ENCODE assay signal across 2 cellular contexts in the genomic region with DNA sequence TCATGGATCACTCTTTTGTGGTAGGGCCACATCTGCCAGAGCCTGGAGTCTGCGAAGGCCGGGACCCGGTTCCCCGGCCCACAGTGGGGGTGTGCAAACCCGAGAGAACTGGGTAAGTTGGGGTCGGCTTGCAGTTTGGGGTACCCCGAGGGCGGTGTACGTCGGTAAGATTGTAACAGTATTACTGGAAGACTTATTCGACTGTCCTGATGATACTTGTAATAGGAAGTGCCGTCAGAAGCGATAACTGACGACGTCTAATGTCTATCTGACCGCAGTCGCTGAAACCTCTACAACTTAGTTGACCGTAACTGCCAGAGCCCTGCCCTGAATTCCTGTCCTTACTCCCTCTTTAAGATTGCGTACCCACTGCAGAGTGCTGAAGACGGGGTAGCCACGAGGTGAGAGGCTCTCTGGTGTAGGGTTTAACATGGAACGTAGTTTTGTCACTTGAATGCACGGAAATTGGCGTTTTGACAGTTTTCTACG.
TF ChIP-seq lines count a peak whose summit lies in the region.

No MANE protein-coding gene starts in this region.

TF ChIP-seq in Ishikawa, 13 proteins besides CTCF, POLR2A, EP300 and RAD21:
- TF ChIP-seq EGR1 (IDR thresholded peaks at IDR 0.05) (no peak), FOXM1 (IDR thresholded peaks at IDR 0.05; ENCODE audit: borderline replicate concordance, low read depth) (no peak), TAF1 (IDR thresholded peaks at IDR 0.05; ENCODE audit: low read depth) (0 out of 2 replicates have a peak, but pooled peaks have one; percentile 20), MAX (IDR thresholded peaks at IDR 0.05) (no peak), CEBPB (IDR thresholded peaks at IDR 0.05) (no peak)
TF ChIP-seq in Ishikawa: peak in this region for 1.

TF ChIP-seq in HepG2, 621 proteins besides CTCF, POLR2A, EP300 and RAD21 (continues in another document):
- TF ChIP-seq, protein P1, sequence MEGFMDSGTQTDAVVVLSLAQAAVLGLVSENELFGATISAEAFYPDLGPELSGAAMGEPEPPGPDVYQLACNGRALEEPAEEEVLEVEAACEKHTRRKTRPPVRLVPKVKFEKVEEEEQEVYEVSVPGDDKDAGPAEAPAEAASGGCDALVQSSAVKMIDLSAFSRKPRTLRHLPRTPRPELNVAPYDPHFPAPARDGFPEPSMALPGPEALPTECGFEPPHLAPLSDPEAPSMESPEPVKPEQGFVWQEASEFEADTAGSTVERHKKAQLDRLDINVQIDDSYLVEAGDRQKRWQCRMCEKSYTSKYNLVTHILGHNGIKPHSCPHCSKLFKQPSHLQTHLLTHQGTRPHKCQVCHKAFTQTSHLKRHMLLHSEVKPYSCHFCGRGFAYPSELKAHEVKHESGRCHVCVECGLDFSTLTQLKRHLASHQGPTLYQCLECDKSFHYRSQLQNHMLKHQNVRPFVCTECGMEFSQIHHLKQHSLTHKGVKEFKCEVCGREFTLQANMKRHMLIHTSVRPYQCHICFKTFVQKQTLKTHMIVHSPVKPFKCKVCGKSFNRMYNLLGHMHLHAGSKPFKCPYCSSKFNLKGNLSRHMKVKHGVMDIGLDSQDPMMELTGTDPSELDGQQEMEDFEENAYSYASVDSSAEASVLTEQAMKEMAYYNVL (CRISPR knock-in tag; IDR thresholded peaks at IDR 0.05; ENCODE audit: borderline replicate concordance) = no peak
- TF ChIP-seq MIER2 (CRISPR knock-in tag; IDR thresholded peaks at IDR 0.05) (no peak), RBM39 (IDR thresholded peaks at IDR 0.05; ENCODE audit: low read depth, low read length, poor library complexity, severe bottlenecking) (no peak), ZFP41 (CRISPR knock-in tag; IDR thresholded peaks at IDR 0.05; ENCODE audit: borderline replicate concordance) (no peak), SP1 (IDR thresholded peaks at IDR 0.05) (no peak), SP1 (CRISPR knock-in tag; IDR thresholded peaks at IDR 0.05) (no peak), ZNF343 (CRISPR knock-in tag; IDR thresholded peaks at IDR 0.05) (peak; percentile 12; the same call in 1 of the 2 replicates), SIN3B (IDR thresholded peaks at IDR 0.05; ENCODE audit: low read length) (no peak), ZNF484 (CRISPR knock-in tag; IDR thresholded peaks at IDR 0.05; ENCODE audit: borderline replicate concordance, low read depth) (no peak), NFYC (CRISPR knock-in tag; IDR thresholded peaks at IDR 0.05) (no peak), ZFP91 (CRISPR knock-in tag; IDR thresholded peaks at IDR 0.05; ENCODE audit: borderline replicate concordance) (no peak), TEAD3 (CRISPR knock-in tag; optimal IDR thresholded peaks at IDR 0.05; ENCODE audit: borderline replicate concordance) (no peak), CREB1 (IDR thresholded peaks at IDR 0.05) (no peak), CREB1 (CRISPR knock-in tag; IDR thresholded peaks at IDR 0.05) (no peak), CENPT (CRISPR knock-in tag; IDR thresholded peaks at IDR 0.05; ENCODE audit: low read depth) (no peak), ZBTB21 (CRISPR knock-in tag; IDR thresholded peaks at IDR 0.05) (no peak), MIER3 (CRISPR knock-in tag; IDR thresholded peaks at IDR 0.05; ENCODE audit: borderline replicate concordance) (no peak), ZNF839 (CRISPR knock-in tag; IDR thresholded peaks at IDR 0.05; ENCODE audit: borderline replicate concordance) (no peak), MAX (IDR thresholded peaks at IDR 0.05) (no peak), PHF21A (CRISPR knock-in tag; IDR thresholded peaks at IDR 0.05) (no peak), KLF13 (CRISPR knock-in tag; IDR thresholded peaks at IDR 0.05) (0 out of 2 replicates have a peak, but pooled peaks have one; percentile 44), KDM6A (CRISPR knock-in tag; IDR thresholded peaks at IDR 0.05; ENCODE audit: low read depth) (no peak), ZNF296 (CRISPR knock-in tag; conservative IDR thresholded peaks at IDR 0.05) (no peak), ONECUT2 (CRISPR knock-in tag; IDR thresholded peaks at IDR 0.05) (no peak), EHMT2 (IDR thresholded peaks at IDR 0.05; ENCODE audit: borderline replicate concordance, low read depth, low read length) (no peak), ZNF138 (CRISPR knock-in tag; IDR thresholded peaks at IDR 0.05; ENCODE audit: low read depth) (0 out of 2 replicates have a peak, but pooled peaks have one; percentile 38), ZNF746 (CRISPR knock-in tag; IDR thresholded peaks at IDR 0.05) (no peak), KMT2B (CRISPR knock-in tag; IDR thresholded peaks at IDR 0.05) (no peak), ZSCAN22 (CRISPR knock-in tag; IDR thresholded peaks at IDR 0.05) (no peak; the same call in 1 of the 2 replicates), ZNF276 (CRISPR knock-in tag; IDR thresholded peaks at IDR 0.05; ENCODE audit: low read depth) (no peak), ZKSCAN5 (CRISPR knock-in tag; IDR thresholded peaks at IDR 0.05) (no peak), NR1H2 (CRISPR knock-in tag; IDR thresholded peaks at IDR 0.05; ENCODE audit: borderline replicate concordance, low read depth) (no peak), ZSCAN20 (CRISPR knock-in tag; IDR thresholded peaks at IDR 0.05; ENCODE audit: borderline replicate concordance) (no peak), REPIN1 (CRISPR knock-in tag; IDR thresholded peaks at IDR 0.05; ENCODE audit: borderline replicate concordance, low read depth) (no peak), PREB (CRISPR knock-in tag; IDR thresholded peaks at IDR 0.05) (no peak), HOXD1 (CRISPR knock-in tag; IDR thresholded peaks at IDR 0.05) (no peak), ARID3A (IDR thresholded peaks at IDR 0.05; ENCODE audit: low read depth, low read length) (no peak)
- TF ChIP-seq, protein P2, sequence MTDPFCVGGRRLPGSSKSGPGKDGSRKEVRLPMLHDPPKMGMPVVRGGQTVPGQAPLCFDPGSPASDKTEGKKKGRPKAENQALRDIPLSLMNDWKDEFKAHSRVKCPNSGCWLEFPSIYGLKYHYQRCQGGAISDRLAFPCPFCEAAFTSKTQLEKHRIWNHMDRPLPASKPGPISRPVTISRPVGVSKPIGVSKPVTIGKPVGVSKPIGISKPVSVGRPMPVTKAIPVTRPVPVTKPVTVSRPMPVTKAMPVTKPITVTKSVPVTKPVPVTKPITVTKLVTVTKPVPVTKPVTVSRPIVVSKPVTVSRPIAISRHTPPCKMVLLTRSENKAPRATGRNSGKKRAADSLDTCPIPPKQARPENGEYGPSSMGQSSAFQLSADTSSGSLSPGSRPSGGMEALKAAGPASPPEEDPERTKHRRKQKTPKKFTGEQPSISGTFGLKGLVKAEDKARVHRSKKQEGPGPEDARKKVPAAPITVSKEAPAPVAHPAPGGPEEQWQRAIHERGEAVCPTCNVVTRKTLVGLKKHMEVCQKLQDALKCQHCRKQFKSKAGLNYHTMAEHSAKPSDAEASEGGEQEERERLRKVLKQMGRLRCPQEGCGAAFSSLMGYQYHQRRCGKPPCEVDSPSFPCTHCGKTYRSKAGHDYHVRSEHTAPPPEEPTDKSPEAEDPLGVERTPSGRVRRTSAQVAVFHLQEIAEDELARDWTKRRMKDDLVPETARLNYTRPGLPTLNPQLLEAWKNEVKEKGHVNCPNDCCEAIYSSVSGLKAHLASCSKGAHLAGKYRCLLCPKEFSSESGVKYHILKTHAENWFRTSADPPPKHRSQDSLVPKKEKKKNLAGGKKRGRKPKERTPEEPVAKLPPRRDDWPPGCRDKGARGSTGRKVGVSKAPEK (CRISPR knock-in tag; IDR thresholded peaks at IDR 0.05; ENCODE audit: borderline replicate concordance) = no peak
- TF ChIP-seq, protein P3, sequence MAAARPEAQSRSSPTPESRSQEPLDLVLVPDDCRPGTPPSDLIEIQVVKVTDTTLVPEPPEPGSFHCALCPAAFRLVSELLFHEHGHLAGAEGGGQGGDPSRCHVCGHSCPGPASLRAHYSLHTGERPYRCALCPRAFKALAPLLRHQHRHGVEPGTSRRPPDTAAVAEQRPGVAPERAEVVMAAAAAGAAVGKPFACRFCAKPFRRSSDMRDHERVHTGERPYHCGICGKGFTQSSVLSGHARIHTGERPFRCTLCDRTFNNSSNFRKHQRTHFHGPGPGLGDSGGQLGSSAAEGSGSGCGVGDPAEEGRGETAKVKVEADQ (CRISPR knock-in tag; IDR thresholded peaks at IDR 0.05; ENCODE audit: borderline replicate concordance) = no peak
- TF ChIP-seq, protein P4, sequence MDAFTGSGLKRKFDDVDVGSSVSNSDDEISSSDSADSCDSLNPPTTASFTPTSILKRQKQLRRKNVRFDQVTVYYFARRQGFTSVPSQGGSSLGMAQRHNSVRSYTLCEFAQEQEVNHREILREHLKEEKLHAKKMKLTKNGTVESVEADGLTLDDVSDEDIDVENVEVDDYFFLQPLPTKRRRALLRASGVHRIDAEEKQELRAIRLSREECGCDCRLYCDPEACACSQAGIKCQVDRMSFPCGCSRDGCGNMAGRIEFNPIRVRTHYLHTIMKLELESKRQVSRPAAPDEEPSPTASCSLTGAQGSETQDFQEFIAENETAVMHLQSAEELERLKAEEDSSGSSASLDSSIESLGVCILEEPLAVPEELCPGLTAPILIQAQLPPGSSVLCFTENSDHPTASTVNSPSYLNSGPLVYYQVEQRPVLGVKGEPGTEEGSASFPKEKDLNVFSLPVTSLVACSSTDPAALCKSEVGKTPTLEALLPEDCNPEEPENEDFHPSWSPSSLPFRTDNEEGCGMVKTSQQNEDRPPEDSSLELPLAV (CRISPR knock-in tag; conservative IDR thresholded peaks at IDR 0.05; ENCODE audit: low read depth) = no peak
- TF ChIP-seq, protein P5, sequence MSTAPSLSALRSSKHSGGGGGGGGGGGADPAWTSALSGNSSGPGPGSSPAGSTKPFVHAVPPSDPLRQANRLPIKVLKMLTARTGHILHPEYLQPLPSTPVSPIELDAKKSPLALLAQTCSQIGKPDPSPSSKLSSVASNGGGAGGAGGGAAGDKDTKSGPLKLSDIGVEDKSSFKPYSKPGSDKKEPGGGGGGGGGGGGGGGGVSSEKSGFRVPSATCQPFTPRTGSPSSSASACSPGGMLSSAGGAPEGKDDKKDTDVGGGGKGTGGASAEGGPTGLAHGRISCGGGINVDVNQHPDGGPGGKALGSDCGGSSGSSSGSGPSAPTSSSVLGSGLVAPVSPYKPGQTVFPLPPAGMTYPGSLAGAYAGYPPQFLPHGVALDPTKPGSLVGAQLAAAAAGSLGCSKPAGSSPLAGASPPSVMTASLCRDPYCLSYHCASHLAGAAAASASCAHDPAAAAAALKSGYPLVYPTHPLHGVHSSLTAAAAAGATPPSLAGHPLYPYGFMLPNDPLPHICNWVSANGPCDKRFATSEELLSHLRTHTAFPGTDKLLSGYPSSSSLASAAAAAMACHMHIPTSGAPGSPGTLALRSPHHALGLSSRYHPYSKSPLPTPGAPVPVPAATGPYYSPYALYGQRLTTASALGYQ (CRISPR knock-in tag; IDR thresholded peaks at IDR 0.05) = no peak
